Comparison of ENCODE assay signal across 10 cellular contexts in the genomic region with DNA sequence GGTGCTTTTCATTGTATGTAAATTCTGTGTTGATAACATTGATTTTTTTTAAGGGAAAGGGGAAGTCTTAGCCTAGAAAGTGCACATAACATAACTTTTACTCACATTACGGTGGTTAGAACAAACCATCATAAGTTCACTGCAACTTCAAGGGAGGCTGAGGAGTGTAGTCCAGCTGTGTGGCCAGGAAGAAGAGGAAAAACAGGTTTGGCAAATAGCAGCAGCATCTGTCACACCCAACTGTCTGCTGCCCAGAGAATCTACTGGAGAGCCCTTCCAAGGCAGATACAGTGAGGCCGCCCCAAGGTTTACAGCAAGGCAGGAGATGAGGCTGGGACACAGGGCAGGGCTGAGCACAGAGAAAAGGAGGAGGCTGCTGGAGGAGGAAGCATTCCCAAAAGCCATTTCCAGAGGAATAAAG.
DNase-seq lines count a peak whose midpoint lies in the region; FAIRE-seq and TF ChIP-seq lines count a peak whose summit lies in the region.
"Had no signal": no experiment of that assay in that cellular context is flagged by ENCODE, and none has a peak within 500 bp of the region (broad histone marks: within the 10 kb centered on the region; RNA-seq: fewer than 3 reads in every experiment).

No MANE protein-coding gene starts in this region.

- H3K36me3 ChIP-seq in colonic mucosa, result no peaks in the 10 kb centered on the region
- H3K36me3 ChIP-seq in small intestine (ENCODE audit: control insufficient read depth in 2 of 2, insufficient read depth in 2 of 2, low read length in 2 of 2), result no peaks in the 10 kb centered on the region
- no peaks in the 10 kb centered on the region for H3K36me3 ChIP-seq in right atrium auricular region
- H3K36me3 ChIP-seq: adrenal gland had no signal

- no peak for FAIRE-seq in small intestine (lab: Jason Lieb, UNC)

- TF ChIP-seq CTCF in colonic mucosa (IDR thresholded peaks at IDR 0.05) (no peak), right atrium auricular region (IDR thresholded peaks at IDR 0.05) (no peak)

- H3K9me3 ChIP-seq in colonic mucosa (no peaks in the 10 kb centered on the region), small intestine (ENCODE audit: control insufficient read depth, low read depth) (no peaks in the 10 kb centered on the region), right atrium auricular region (peaks cover 0 to 4% of the 10 kb centered on the region in 2 donors)
- H3K9me3 ChIP-seq: adrenal gland had no signal

- DNase-seq in ELR (ENCODE audit: low read depth) (peak; percentile 61), MV-4-11 (lab: John Stamatoyannopoulos, UW) (peak; percentile 68), colonic mucosa (peak; percentile 12), mucosa of gallbladder (ENCODE audit: low spot score) (peak; percentile 8), small intestine (no peak), right atrium auricular region (ENCODE audit: low spot score) (no peak), COR-L47 (lab: John Stamatoyannopoulos, UW) (no peak), activated gamma-delta T cell treated with Interleukin-2 at 50 U/mL for 16 hours (no peak)
- DNase-seq: left cardiac atrium had no signal

- H3K4me3 ChIP-seq in colonic mucosa (no peak overlapping the region), small intestine (ENCODE audit: low read depth in 1 of 2, low read length in 2 of 2) (no peak overlapping the region), right atrium auricular region (no peak overlapping the region)
- H3K4me3 ChIP-seq: adrenal gland had no signal

- WGBS in small intestine, 3 donors, result 0 to 10% (median 2%) methylated on average over 2 of the region's 2 CpGs

- H3K9ac ChIP-seq in colonic mucosa (ENCODE audit: low read depth in 2 of 2, low read length in 2 of 2), result no peak overlapping the region

- H3K4me1 ChIP-seq in colonic mucosa, result no peaks in the 10 kb centered on the region
- H3K4me1 ChIP-seq in small intestine (ENCODE audit: control insufficient read depth in 2 of 2, insufficient read depth in 1 of 2, low read depth in 1 of 2, low read length in 1 of 2), result no peaks in the 10 kb centered on the region
- no peaks in the 10 kb centered on the region for H3K4me1 ChIP-seq in right atrium auricular region
- H3K4me1 ChIP-seq: adrenal gland had no signal

- H3K27me3 ChIP-seq in colonic mucosa, result no peaks in the 10 kb centered on the region
- peaks cover 0 to 3% of the 10 kb centered on the region in 2 donors for H3K27me3 ChIP-seq in small intestine (ENCODE audit: control insufficient read depth in 2 of 2, insufficient read depth in 2 of 2, low read length in 2 of 2)
- no peaks in the 10 kb centered on the region for H3K27me3 ChIP-seq in right atrium auricular region
- H3K27me3 ChIP-seq: adrenal gland had no signal

- intact Hi-C loops in colonic mucosa (cut with DNase I), result no loop called here

- H3K27ac ChIP-seq in colonic mucosa (no peak overlapping the region), small intestine (ENCODE audit: low read depth in 1 of 2, low read length in 1 of 2) (no peak overlapping the region), right atrium auricular region (no peak overlapping the region)
- H3K27ac ChIP-seq: adrenal gland had no signal

Comparison
In these comparisons a context has a peak if more than half of its experiments do, and no peak if none do; other contexts are left out.
1. DNase-seq: peak in ELR (single experiment), MV-4-11 (single experiment), colonic mucosa (single experiment) and mucosa of gallbladder (single experiment); none in small intestine (single experiment), right atrium auricular region (single experiment), COR-L47 (single experiment) and activated gamma-delta T cell treated with Interleukin-2 at 50 U/mL for 16 hours (single experiment).